Comparison of ENCODE assay signal across 11 cellular contexts in the genomic region with DNA sequence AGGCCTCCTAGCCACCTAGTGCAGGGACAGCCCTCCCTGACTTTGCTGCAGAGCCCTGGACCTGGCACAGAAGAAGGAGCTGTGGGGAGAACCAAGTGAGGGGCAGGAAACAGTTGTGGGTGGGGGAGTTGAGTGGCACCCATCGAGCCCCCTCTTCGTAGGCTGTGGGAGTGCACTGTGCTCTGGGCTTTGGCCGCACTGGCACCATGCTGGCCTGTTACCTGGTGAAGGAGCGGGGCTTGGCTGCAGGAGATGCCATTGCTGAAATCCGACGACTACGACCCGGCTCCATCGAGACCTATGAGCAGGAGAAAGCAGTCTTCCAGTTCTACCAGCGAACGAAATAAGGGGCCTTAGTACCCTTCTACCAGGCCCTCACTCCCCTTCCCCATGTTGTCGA. TPM values are rescaled to one million over a fixed set of nuclear protein-coding genes. Genes with fewer than 3 reads are reported as not detected.
DNase-seq lines count a peak whose midpoint lies in the region; ATAC-seq lines count a peak whose summit lies in the region.
"Had no signal": no experiment of that assay in that cellular context is flagged by ENCODE, and none has a peak within 500 bp of the region (broad histone marks: within the 10 kb centered on the region; RNA-seq: fewer than 3 reads in every experiment).

No MANE protein-coding gene starts in this region.

- H3K27me3 ChIP-seq in CD8-positive, alpha-beta memory T cell (ENCODE audit: insufficient read depth, low read length, poor library complexity, severe bottlenecking), result no peaks in the 10 kb centered on the region
- H3K27me3 ChIP-seq in NT2/D1 (ENCODE audit: insufficient read depth, insufficient read length) (no peaks in the 10 kb centered on the region), duodenal mucosa (ENCODE audit: control insufficient read depth in 1 of 2, insufficient read depth in 2 of 2, low read length in 2 of 2) (no peaks in the 10 kb centered on the region)
- H3K27me3 ChIP-seq: cardiac muscle cell had no signal

- no peaks in the 10 kb centered on the region for H3K9me3 Mint-ChIP-seq in CD8-positive, alpha-beta memory T cell
- no peaks in the 10 kb centered on the region for H3K9me3 Mint-ChIP-seq in natural killer cell treated with Interleukin-12 subunit alpha and Interleukin-12 subunit beta and Interleukin-15 and Interleukin-18, amount 100 ng/mL, for 72 hours

- no peak for ATAC-seq in natural killer cell treated with Interleukin-12 subunit alpha and Interleukin-12 subunit beta and Interleukin-15 and Interleukin-18, amount 100 ng/mL, for 72 hours
- no peak for ATAC-seq in HG03442 (IDR thresholded peaks at IDR 0.05; ENCODE audit: unreplicated experiment)

- peaks cover 0 to 1% of the 10 kb centered on the region in 2 donors for H3K27me3 Mint-ChIP-seq in CD8-positive, alpha-beta memory T cell
- peaks cover 0 to 5% of the 10 kb centered on the region in 2 donors for H3K27me3 Mint-ChIP-seq in natural killer cell treated with Interleukin-12 subunit alpha and Interleukin-12 subunit beta and Interleukin-15 and Interleukin-18, amount 100 ng/mL, for 72 hours

- CTCF ChIA-PET in CD8-positive, alpha-beta memory T cell (lab: Charles Lee), result interaction anchor here (0.8 to 4.0 kb wide), 9 partner anchors 12 to 249 kb away, joined by 3 to 66 read pairs (median 7); a partner anchor contains a TSS

- H3K36me3 ChIP-seq in CD8-positive, alpha-beta memory T cell (ENCODE audit: insufficient read depth, low read length), result no peaks in the 10 kb centered on the region
- H3K36me3 ChIP-seq in NT2/D1 (ENCODE audit: insufficient read depth, insufficient read length, low read length), result peaks cover 15% of the 10 kb centered on the region
- no peaks in the 10 kb centered on the region for H3K36me3 ChIP-seq in duodenal mucosa (ENCODE audit: control insufficient read depth in 1 of 2, insufficient read depth in 2 of 2, low read length in 2 of 2)
- H3K36me3 ChIP-seq: cardiac muscle cell had no signal

- peaks cover 39 to 57% (median 43%) of the 10 kb centered on the region in 3 donors for H3K4me1 Mint-ChIP-seq in CD8-positive, alpha-beta memory T cell
- H3K4me1 Mint-ChIP-seq in natural killer cell treated with Interleukin-12 subunit alpha and Interleukin-12 subunit beta and Interleukin-15 and Interleukin-18, amount 100 ng/mL, for 72 hours (ENCODE audit: low read depth in 2 of 2), result peaks cover 9 to 29% of the 10 kb centered on the region in 2 donors

- POLR2A ChIA-PET in CD8-positive, alpha-beta memory T cell (lab: Charles Lee), result no interaction called here

- H3K9ac ChIP-seq in NT2/D1 (ENCODE audit: insufficient read length, low read depth), result no peak overlapping the region
- peak overlapping the region in 1 of 2 donors; percentile 29 for H3K9ac ChIP-seq in duodenal mucosa (ENCODE audit: low read depth in 1 of 2, low read length in 2 of 2)

- DNase-seq in CD8-positive, alpha-beta memory T cell, result no peak
- no peak for DNase-seq in NT2/D1 (ENCODE audit: low read depth, low spot score)
- DNase-seq in natural killer cell treated with Interleukin-12 subunit alpha and Interleukin-12 subunit beta and Interleukin-15 and Interleukin-18, amount 100 ng/mL, for 72 hours (ENCODE audit: low spot score), result no peak
- DNase-seq in DMS53 treated with DMSO at 0.1 percent for 48 hours (lab: John Stamatoyannopoulos, UW; ENCODE audit: unreplicated experiment), result no peak
- no peak for DNase-seq in iPS-NIHi11 (ENCODE audit: low spot score)
- DNase-seq in kidney tubule cell (ENCODE audit: low spot score), result no peak
- DNase-seq: NCI-H187 had no signal

- peak overlapping the region in 6 of 8 donors; percentile 8 to 92 (median 86) for H3K27ac Mint-ChIP-seq in CD8-positive, alpha-beta memory T cell
- H3K27ac Mint-ChIP-seq in natural killer cell treated with Interleukin-12 subunit alpha and Interleukin-12 subunit beta and Interleukin-15 and Interleukin-18, amount 100 ng/mL, for 72 hours, result no peak overlapping the region

- H3K9me3 ChIP-seq in CD8-positive, alpha-beta memory T cell (ENCODE audit: low read length), result no peaks in the 10 kb centered on the region
- H3K9me3 ChIP-seq in NT2/D1 (ENCODE audit: insufficient read depth, low read length), result peaks cover 31% of the 10 kb centered on the region
- H3K9me3 ChIP-seq in duodenal mucosa (ENCODE audit: control insufficient read depth in 1 of 2, low read length in 2 of 2), result no peaks in the 10 kb centered on the region

- no peak overlapping the region for H3K4me3 ChIP-seq in CD8-positive, alpha-beta memory T cell (ENCODE audit: low read length)
- H3K4me3 ChIP-seq in NT2/D1 (ENCODE audit: insufficient read length, low read depth) (peak overlapping the region; percentile 72), duodenal mucosa (ENCODE audit: low read depth in 1 of 2, low read length in 2 of 2) (peak overlapping the region; percentile 79 to 86)

- H3K4me3 Mint-ChIP-seq in CD8-positive, alpha-beta memory T cell, result peak overlapping the region; percentile 81 to 95 (median 89)
- H3K4me3 Mint-ChIP-seq in natural killer cell treated with Interleukin-12 subunit alpha and Interleukin-12 subunit beta and Interleukin-15 and Interleukin-18, amount 100 ng/mL, for 72 hours, result peak overlapping the region; percentile 73

- H3K4me1 ChIP-seq in CD8-positive, alpha-beta memory T cell (ENCODE audit: insufficient read depth, low read length), result peaks cover 9% of the 10 kb centered on the region
- H3K4me1 ChIP-seq in NT2/D1 (ENCODE audit: insufficient read depth, insufficient read length) (peaks cover 5% of the 10 kb centered on the region), duodenal mucosa (ENCODE audit: control insufficient read depth in 1 of 2, insufficient read depth in 2 of 2, low read length in 2 of 2) (peaks cover 6 to 8% of the 10 kb centered on the region in 2 donors)

- H3K27ac ChIP-seq in CD8-positive, alpha-beta memory T cell (ENCODE audit: low read depth, low read length), result no peak overlapping the region
- H3K27ac ChIP-seq in duodenal mucosa (ENCODE audit: low read depth, low read length), result no peak overlapping the region
- H3K27ac ChIP-seq: cardiac muscle cell had no signal

- H3K36me3 Mint-ChIP-seq in CD8-positive, alpha-beta memory T cell, result peaks cover 0 to 5% (median 0%) of the 10 kb centered on the region in 3 donors
- H3K36me3 Mint-ChIP-seq in natural killer cell treated with Interleukin-12 subunit alpha and Interleukin-12 subunit beta and Interleukin-15 and Interleukin-18, amount 100 ng/mL, for 72 hours, result no peaks in the 10 kb centered on the region

RNA-seq across cellular contexts. Expression of a gene that starts 1.2 kb away (rescaled TPM):
- total RNA-seq in CD8-positive, alpha-beta memory T cell, result 10 to 100 TPM; 35.5 to 38.1 TPM
- polyA plus RNA-seq in CD8-positive, alpha-beta memory T cell, result 65.8 TPM
- total RNA-seq in natural killer cell treated with Interleukin-12 subunit alpha and Interleukin-12 subunit beta and Interleukin-15 and Interleukin-18, amount 100 ng/mL, for 72 hours, result 10 to 100 TPM; 10.7 to 14.4 TPM

RNA-seq across cellular contexts. Expression of a gene that starts 20.2 kb away (rescaled TPM):
- total RNA-seq in CD8-positive, alpha-beta memory T cell, result 1 to 10 TPM; 1.5 to 1.8 TPM
- 129 TPM for polyA plus RNA-seq in CD8-positive, alpha-beta memory T cell
- under 1 TPM in 1 of 2 donors, not detected in 1; 0.81 TPM for total RNA-seq in natural killer cell treated with Interleukin-12 subunit alpha and Interleukin-12 subunit beta and Interleukin-15 and Interleukin-18, amount 100 ng/mL, for 72 hours
- total RNA-seq: cardiac muscle cell, OCI-LY7 had no signal
- polyA plus RNA-seq: cardiac muscle cell had no signal

RNA-seq across cellular contexts. Expression of a gene that starts 44.7 kb away (rescaled TPM):
- total RNA-seq in CD8-positive, alpha-beta memory T cell, result 1 to 10 TPM; 3.2 to 4.0 TPM
- polyA plus RNA-seq in CD8-positive, alpha-beta memory T cell, result 7.3 TPM
- 1 to 10 TPM in 1 of 2 donors, under 1 TPM in 1; 0.29 to 2.1 TPM for total RNA-seq in natural killer cell treated with Interleukin-12 subunit alpha and Interleukin-12 subunit beta and Interleukin-15 and Interleukin-18, amount 100 ng/mL, for 72 hours
- total RNA-seq: cardiac muscle cell, OCI-LY7 had no signal
- polyA plus RNA-seq: cardiac muscle cell had no signal

Comparison
In these comparisons a context has a peak if more than half of its experiments do, and no peak if none do; other contexts are left out.
1. H3K27ac Mint-ChIP-seq: peak in CD8-positive, alpha-beta memory T cell (6 of 8); none in natural killer cell treated with Interleukin-12 subunit alpha and Interleukin-12 subunit beta and Interleukin-15 and Interleukin-18, amount 100 ng/mL, for 72 hours (0 of 2).